ENCODE assay signal across 28 cellular contexts in the genomic region with DNA sequence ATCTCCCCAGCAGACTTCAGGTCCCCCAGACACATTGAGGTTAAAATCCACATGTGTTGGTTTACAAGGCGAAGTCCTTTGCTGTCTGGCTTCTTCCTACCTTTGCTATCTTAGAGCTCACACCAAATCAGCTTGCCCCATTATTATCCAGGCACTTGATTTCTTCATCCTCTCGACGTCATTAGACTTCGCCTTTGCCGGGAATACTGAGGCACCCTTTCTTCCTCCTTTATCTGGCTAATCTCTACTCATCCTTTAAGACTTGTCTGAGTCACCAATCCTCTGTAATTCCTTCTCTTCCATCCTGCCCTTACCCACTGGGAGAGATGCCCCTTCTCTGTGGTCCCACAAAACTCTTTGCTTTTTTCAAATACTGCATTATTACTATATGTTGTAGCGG. TPM values are rescaled to one million over a fixed set of nuclear protein-coding genes. Genes with fewer than 3 reads are reported as not detected.
DNase-seq lines count a peak whose midpoint lies in the region; ATAC-seq and TF ChIP-seq lines count a peak whose summit lies in the region.
"Had no signal": no experiment of that assay in that cellular context is flagged by ENCODE, and none has a peak within 500 bp of the region (broad histone marks: within the 10 kb centered on the region; RNA-seq: fewer than 3 reads in every experiment).

No MANE protein-coding gene starts in this region.

- 67% methylated on average over 6 of the region's 6 CpGs for WGBS in right lobe of liver (ENCODE audit: insufficient coverage, low coverage, low lambda C conversion rate, missing lambda C conversion rate)

- no peaks in the 10 kb centered on the region for H3K36me3 ChIP-seq in right lobe of liver
- H3K36me3 ChIP-seq: BE2C, SJSA1 had no signal

- intact Hi-C loops in right lobe of liver (cut with DNase I), result no loop called here

- no peak overlapping the region for H3K4me3 ChIP-seq in right lobe of liver
- H3K4me3 ChIP-seq: SJSA1 had no signal

- no peak for TF ChIP-seq CTCF in right lobe of liver (IDR thresholded peaks at IDR 0.05)

- no peak for TF ChIP-seq POLR2A in right lobe of liver (IDR thresholded peaks at IDR 0.05)

- no peaks in the 10 kb centered on the region for H3K27me3 ChIP-seq in right lobe of liver
- H3K27me3 ChIP-seq: BE2C, SJSA1 had no signal

- DNase-seq in NCI-H2227 treated with DMSO at 0.1 percent for 48 hours (lab: John Stamatoyannopoulos, UW) (peak; percentile 48), NCI-H2227 (lab: John Stamatoyannopoulos, UW; ENCODE audit: unreplicated experiment) (no peak), NCI-H82 treated with DMSO at 0.1 percent for 48 hours (lab: John Stamatoyannopoulos, UW; ENCODE audit: unreplicated experiment) (peak; percentile 76), amniotic epithelial cell (ENCODE audit: low read depth) (peak; percentile 93), right lobe of liver (no peak), globus pallidus (ENCODE audit: low spot score) (no peak)
- DNase-seq: ACHN, BE2C, Calu3, DMS153, HCEC 1CT, Kasumi-1, MV-4-11, NCI-H1105, NCI-H1436 treated with DMSO at 0.1 percent for 48 hours, NCI-H187 treated with DMSO at 0.1 percent for 48 hours, NCI-H2171 treated with DMSO at 0.1 percent for 48 hours, NCI-H446, NCI-H524 treated with DMSO at 0.1 percent for 48 hours, Right ventricle myocardium superior, RPMI8226 had no signal

- H3K4me1 ChIP-seq in right lobe of liver, result peaks cover 0 to 40% (median 16%) of the 10 kb centered on the region in 4 donors
- H3K4me1 ChIP-seq: BE2C, SJSA1 had no signal

- H3K9me3 ChIP-seq in right lobe of liver, result no peaks in the 10 kb centered on the region
- H3K9me3 ChIP-seq: BE2C, SJSA1 had no signal

- ATAC-seq in right lobe of liver, result peak in 2 of 4 donors; percentile 11 to 36
- ATAC-seq in GM21381 (IDR thresholded peaks at IDR 0.05; ENCODE audit: unreplicated experiment), result no peak

- H3K27ac ChIP-seq in right lobe of liver, result peak overlapping the region; percentile 3 to 83 (median 62)
- H3K27ac ChIP-seq: 22Rv1, SJSA1 had no signal

RNA-seq across cellular contexts. Expression of a gene that starts 9.2 kb away (rescaled TPM):
- 1 to 10 TPM in 2 of 6 experiments, not detected in 4; 1.4 to 1.6 TPM for total RNA-seq in right lobe of liver
- total RNA-seq: Calu3, Daoy, G401, H1, Right ventricle myocardium superior, SJSA1 had no signal

RNA-seq across cellular contexts. Expression of a gene that starts 23.4 kb away (rescaled TPM):
- under 1 TPM in 3 of 6 experiments, not detected in 3; 0.13 to 0.44 (median 0.22) TPM for total RNA-seq in right lobe of liver
- total RNA-seq: Calu3, Daoy, G401, M059J, SJSA1 had no signal

Comparison
In these comparisons a context has a peak if more than half of its experiments do, and no peak if none do; other contexts are left out.
1. DNase-seq: peak in NCI-H2227 treated with DMSO at 0.1 percent for 48 hours (single experiment), NCI-H82 treated with DMSO at 0.1 percent for 48 hours (single experiment) and amniotic epithelial cell (single experiment); none in NCI-H2227 (single experiment), right lobe of liver (0 of 3) and globus pallidus (single experiment).